Comparison of ENCODE assay signal across 9 cellular contexts in genomic region chr17:7840441-7840840, GRCh38. TPM values are rescaled to one million over a fixed set of nuclear protein-coding genes. Genes with fewer than 3 reads are reported as not detected.
DNase-seq lines count a peak whose midpoint lies in the region; ATAC-seq, FAIRE-seq and TF ChIP-seq lines count a peak whose summit lies in the region.
"Had no signal": no experiment of that assay in that cellular context is flagged by ENCODE, and none has a peak within 500 bp of the region (broad histone marks: within the 10 kb centered on the region; RNA-seq: fewer than 3 reads in every experiment).

No MANE protein-coding gene starts in this region.

- no peaks in the 10 kb centered on the region for H3K36me3 ChIP-seq in CD8-positive, alpha-beta memory T cell (ENCODE audit: insufficient read depth, low read length)
- peaks cover 5% of the 10 kb centered on the region; the same call in 1 of the 2 replicates for H3K36me3 ChIP-seq in OCI-LY1 (ENCODE audit: insufficient read depth, low read length)
- peaks cover under 1 to 8% of the 10 kb centered on the region in 2 donors for H3K36me3 ChIP-seq in duodenal mucosa (ENCODE audit: control insufficient read depth in 1 of 2, insufficient read depth in 2 of 2, low read length in 2 of 2)
- H3K36me3 ChIP-seq in pancreas = no peaks in the 10 kb centered on the region

- peak overlapping the region; percentile 95 for H3K4me2 ChIP-seq in OCI-LY1 (ENCODE audit: low read length)

- H3K9ac ChIP-seq in OCI-LY1 (ENCODE audit: low read length) = peak overlapping the region; percentile 97; the same call in 1 of the 2 replicates
- peak overlapping the region in 1 of 2 donors; percentile 73 for H3K9ac ChIP-seq in duodenal mucosa (ENCODE audit: low read depth in 1 of 2, low read length in 2 of 2)

- peak overlapping the region; percentile 44 to 97 (median 87) for H3K4me3 Mint-ChIP-seq in CD8-positive, alpha-beta memory T cell
- peak overlapping the region; percentile 82 for H3K4me3 Mint-ChIP-seq in progenitor cell of endocrine pancreas (ENCODE audit: low read depth)

- CTCF ChIA-PET in CD8-positive, alpha-beta memory T cell (lab: Charles Lee) = interaction anchor here (0.9 to 1.7 kb wide), 5 partner anchors 11 to 150 kb away, joined by 3 to 6 read pairs (median 4); partner anchors contain the start of gene NAA38

- peaks cover 64% of the 10 kb centered on the region for H3K4me1 ChIP-seq in CD8-positive, alpha-beta memory T cell (ENCODE audit: insufficient read depth, low read length)
- H3K4me1 ChIP-seq in OCI-LY1 (ENCODE audit: insufficient read depth, low read length, severe bottlenecking) = peaks cover 56% of the 10 kb centered on the region
- peaks cover 51 to 58% of the 10 kb centered on the region in 2 donors for H3K4me1 ChIP-seq in duodenal mucosa (ENCODE audit: control insufficient read depth in 1 of 2, insufficient read depth in 2 of 2, low read length in 2 of 2)
- H3K4me1 ChIP-seq in pancreas = peaks cover 13 to 26% (median 15%) of the 10 kb centered on the region in 3 donors

- no peaks in the 10 kb centered on the region for H3K79me2 ChIP-seq in OCI-LY1 (ENCODE audit: insufficient read depth, low read length)

- H3K27ac ChIP-seq in CD8-positive, alpha-beta memory T cell (ENCODE audit: low read depth, low read length) = peak overlapping the region; percentile 99
- peak overlapping the region; percentile 97 for H3K27ac ChIP-seq in OCI-LY1 (ENCODE audit: low read depth, low read length, poor library complexity, severe bottlenecking)
- no peak overlapping the region for H3K27ac ChIP-seq in duodenal mucosa (ENCODE audit: low read depth, low read length)
- H3K27ac ChIP-seq in pancreas = peak overlapping the region in 1 of 4 donors; percentile 96

- peaks cover 0 to 18% of the 10 kb centered on the region in 2 donors for H3K27me3 Mint-ChIP-seq in CD8-positive, alpha-beta memory T cell
- H3K27me3 Mint-ChIP-seq in progenitor cell of endocrine pancreas = no peaks in the 10 kb centered on the region

- H3K9me2 ChIP-seq in OCI-LY1 (ENCODE audit: low read depth, low read length) = no peaks in the 10 kb centered on the region

- H3K27me3 ChIP-seq in CD8-positive, alpha-beta memory T cell (ENCODE audit: insufficient read depth, low read length, poor library complexity, severe bottlenecking) = no peaks in the 10 kb centered on the region
- H3K27me3 ChIP-seq in OCI-LY1 (ENCODE audit: insufficient read depth, low read length) = no peaks in the 10 kb centered on the region
- H3K27me3 ChIP-seq in duodenal mucosa (ENCODE audit: control insufficient read depth in 1 of 2, insufficient read depth in 2 of 2, low read length in 2 of 2) = no peaks in the 10 kb centered on the region
- H3K27me3 ChIP-seq in pancreas = no peaks in the 10 kb centered on the region

- FAIRE-seq in pancreas (lab: Jason Lieb, UNC) = no peak

- H3K36me3 Mint-ChIP-seq in CD8-positive, alpha-beta memory T cell = peaks cover 0 to 52% (median 0%) of the 10 kb centered on the region in 3 donors
- H3K36me3 Mint-ChIP-seq in progenitor cell of endocrine pancreas (ENCODE audit: insufficient read depth) = peaks cover 9% of the 10 kb centered on the region

- POLR2A ChIA-PET in CD8-positive, alpha-beta memory T cell (lab: Charles Lee) = interaction anchor here (1.4 kb wide), 1 partner anchor 17 kb away, joined by 4 read pairs; the partner anchor contains the start of gene NAA38

- TF ChIP-seq CTCF in OCI-LY1 (IDR thresholded peaks at IDR 0.05; ENCODE audit: low read length) (no peak), progenitor cell of endocrine pancreas (IDR thresholded peaks at IDR 0.05; ENCODE audit: unreplicated experiment) (no peak), pancreas (IDR thresholded peaks at IDR 0.05) (no peak)

- peaks cover 10% of the 10 kb centered on the region; the same call in 1 of the 2 replicates for H3F3A ChIP-seq in OCI-LY1 (ENCODE audit: insufficient read depth, low read length)

- no peaks in the 10 kb centered on the region for H4K20me1 ChIP-seq in OCI-LY1 (ENCODE audit: insufficient read depth, low read length)

- no peaks in the 10 kb centered on the region for H3K9me3 ChIP-seq in CD8-positive, alpha-beta memory T cell (ENCODE audit: low read length)
- H3K9me3 ChIP-seq in OCI-LY1 (ENCODE audit: low read length) (no peaks in the 10 kb centered on the region), duodenal mucosa (ENCODE audit: control insufficient read depth in 1 of 2, low read length in 2 of 2) (no peaks in the 10 kb centered on the region), pancreas (no peaks in the 10 kb centered on the region)

- no peak overlapping the region for H2AFZ ChIP-seq in OCI-LY1 (ENCODE audit: low read length)

- H3K4me1 Mint-ChIP-seq in CD8-positive, alpha-beta memory T cell = peaks cover 70 to 79% (median 74%) of the 10 kb centered on the region in 3 donors
- H3K4me1 Mint-ChIP-seq in progenitor cell of endocrine pancreas (ENCODE audit: low read depth) = peaks cover 56% of the 10 kb centered on the region

- WGBS in pancreas, 2 donors = 35 to 42% methylated on average over 1 of the region's 1 CpG

- intact Hi-C loops in left colon (cut with DNase I, micrococcal nuclease) = no loop called here
- intact Hi-C loops in pancreas (cut with DNase I) = no loop called here

- peak in 1 of 5 donors; percentile 17 for DNase-seq in CD8-positive, alpha-beta memory T cell
- DNase-seq in progenitor cell of endocrine pancreas (ENCODE audit: low spot score, unreplicated experiment) = no peak
- DNase-seq in left colon = no peak
- no peak for DNase-seq in pancreas
- no peak for DNase-seq in NCI-H524 (lab: John Stamatoyannopoulos, UW)
- DNase-seq: stimulated activated CD8-positive, alpha-beta memory T cell treated with anti-CD3 and anti-CD28 coated beads, Interleukin-4, amount 100 ng/mL, for 48 hours had no signal

- peak overlapping the region; percentile 97 to 100 (median 99) for H3K27ac Mint-ChIP-seq in CD8-positive, alpha-beta memory T cell
- H3K27ac Mint-ChIP-seq in progenitor cell of endocrine pancreas = peak overlapping the region; percentile 96

- H3K9me3 Mint-ChIP-seq in CD8-positive, alpha-beta memory T cell = peaks cover 0 to 5% (median 0%) of the 10 kb centered on the region in 5 donors
- no peaks in the 10 kb centered on the region for H3K9me3 Mint-ChIP-seq in progenitor cell of endocrine pancreas (ENCODE audit: low read depth)

- no peak overlapping the region for H3K4me3 ChIP-seq in CD8-positive, alpha-beta memory T cell (ENCODE audit: low read length)
- H3K4me3 ChIP-seq in OCI-LY1 (ENCODE audit: low read depth, low read length, poor library complexity, severe bottlenecking) (peak overlapping the region; percentile 88), duodenal mucosa (ENCODE audit: low read depth in 1 of 2, low read length in 2 of 2) (peak overlapping the region; percentile 3 to 86), pancreas (no peak overlapping the region)

- ATAC-seq in left colon (no peak), pancreas (no peak), GM21515 (IDR thresholded peaks at IDR 0.05; ENCODE audit: unreplicated experiment) (no peak)

RNA-seq across cellular contexts. Expression of gene KDM6B, which starts 6.4 kb away (rescaled TPM):
- 10 to 100 TPM; 84.2 to 89.7 TPM for total RNA-seq in CD8-positive, alpha-beta memory T cell
- polyA plus RNA-seq in CD8-positive, alpha-beta memory T cell = 1.2 TPM
- total RNA-seq in progenitor cell of endocrine pancreas = 110 and 117 TPM in 2 replicates
- total RNA-seq in left colon = 10 to 100 TPM; 49.5 to 50.4 TPM
- total RNA-seq in pancreas = 10 to 100 TPM; 14.9 to 23.7 (median 17.3) TPM
- polyA plus RNA-seq in pancreas = 10 to 100 TPM in 1 of 2 donors, 1 to 10 TPM in 1; 8.9 to 15.3 TPM

RNA-seq across cellular contexts. Expression of gene TMEM88, which starts 14.4 kb away (rescaled TPM):
- 1 to 10 TPM; 5.3 to 5.5 TPM for total RNA-seq in CD8-positive, alpha-beta memory T cell
- polyA plus RNA-seq in CD8-positive, alpha-beta memory T cell = not detected
- total RNA-seq in progenitor cell of endocrine pancreas = 11.3 and 15.8 TPM in 2 replicates
- total RNA-seq in left colon = 1 to 10 TPM; 3.8 to 6.1 TPM
- 1 to 10 TPM; 2.1 to 4.2 (median 2.4) TPM for total RNA-seq in pancreas
- polyA plus RNA-seq in pancreas = 10 to 100 TPM; 21.6 to 28.5 TPM

RNA-seq across cellular contexts. Expression of gene NAA38, which starts 16.9 kb away (rescaled TPM):
- total RNA-seq in CD8-positive, alpha-beta memory T cell = 10 to 100 TPM; 58.2 to 65.0 TPM
- polyA plus RNA-seq in CD8-positive, alpha-beta memory T cell = 162 TPM
- total RNA-seq in progenitor cell of endocrine pancreas (63.4 and 70.0 TPM in 2 replicates), left colon (10 to 100 TPM; 49.7 to 83.0 TPM), pancreas (10 to 100 TPM; 20.1 to 29.6 (median 26.6) TPM)
- 10 to 100 TPM; 75.7 to 87.2 TPM for polyA plus RNA-seq in pancreas

RNA-seq across cellular contexts. Expression of gene CYB5D1, which starts 17.4 kb away (rescaled TPM):
- 10 to 100 TPM; 16.4 to 17.6 TPM for total RNA-seq in CD8-positive, alpha-beta memory T cell
- polyA plus RNA-seq in CD8-positive, alpha-beta memory T cell = 3.1 TPM
- total RNA-seq in progenitor cell of endocrine pancreas (16.3 and 18.2 TPM in 2 replicates), left colon (1 to 10 TPM; 8.3 to 9.0 TPM), pancreas (10 to 100 TPM in 1 of 6 donors, 1 to 10 TPM in 5; 5.0 to 10.5 (median 8.4) TPM)
- 1 to 10 TPM; 4.9 to 8.5 TPM for polyA plus RNA-seq in pancreas

RNA-seq across cellular contexts. Expression of gene CHD3, which starts 48.1 kb away (rescaled TPM):
- 100 to 1,000 TPM; 116 to 123 TPM for total RNA-seq in CD8-positive, alpha-beta memory T cell
- polyA plus RNA-seq in CD8-positive, alpha-beta memory T cell = 20.1 TPM
- total RNA-seq in progenitor cell of endocrine pancreas (112 and 119 TPM in 2 replicates), left colon (10 to 100 TPM; 51.3 to 51.9 TPM), pancreas (100 to 1,000 TPM in 1 of 6 donors, 10 to 100 TPM in 5; 35.9 to 101 (median 43.1) TPM)
- polyA plus RNA-seq in pancreas = 100 to 1,000 TPM; 117 to 143 TPM

Comparison
In these comparisons a context has a peak if more than half of its experiments do, and no peak if none do; other contexts are left out.
1. H3K4me3 ChIP-seq: peak in OCI-LY1 (single experiment) and duodenal mucosa (2 of 2); none in CD8-positive, alpha-beta memory T cell (single experiment) and pancreas (0 of 4).